ENCODE assay signal across 8 cellular contexts in genomic region chr1:2584822-2585317, GRCh38. TPM values are rescaled to one million over a fixed set of nuclear protein-coding genes. Genes with fewer than 3 reads are reported as not detected.
DNase-seq lines count a peak whose midpoint lies in the region; ATAC-seq and TF ChIP-seq lines count a peak whose summit lies in the region.

No MANE protein-coding gene starts in this region.

- POLR2A ChIA-PET in AG04450 (lab: Yijun Ruan, JAX), result interaction anchor here (0.9 to 1.8 kb wide), 3 partner anchors 29 to 390 kb away, joined by 3 to 6 read pairs (median 4); partner anchors contain the start of genes FAAP20 and TNFRSF14

- H3K9me3 ChIP-seq in AG04450 (ENCODE audit: control insufficient read depth, insufficient read depth, low read length), result no peaks in the 10 kb centered on the region; the same call in 1 of the 2 replicates
- no peaks in the 10 kb centered on the region for H3K9me3 ChIP-seq in Karpas-422 (ENCODE audit: low read length)
- H3K9me3 ChIP-seq in neural cell (ENCODE audit: low read length), result no peaks in the 10 kb centered on the region

- peak overlapping the region; percentile 99 for H3K4me2 ChIP-seq in Karpas-422 (ENCODE audit: low read depth, low read length, poor library complexity, severe bottlenecking)
- no peak overlapping the region for H3K4me2 ChIP-seq in neural cell (ENCODE audit: low read length)

- TF ChIP-seq EP300 in neural cell (conservative IDR thresholded peaks at IDR 0.05; ENCODE audit: poor library complexity, severe bottlenecking), result no peak

- no peaks in the 10 kb centered on the region for H3F3A ChIP-seq in neural cell (ENCODE audit: insufficient read depth, low read length, poor library complexity, severe bottlenecking)

- no peaks in the 10 kb centered on the region for H3K36me3 ChIP-seq in Karpas-422 (ENCODE audit: insufficient read depth, low read length)
- H3K36me3 ChIP-seq in neural cell (ENCODE audit: insufficient read depth, low read length), result no peaks in the 10 kb centered on the region

- H3K27me3 ChIP-seq in AG04450 (ENCODE audit: control insufficient read depth, insufficient read depth, low read length) (no peaks in the 10 kb centered on the region), Karpas-422 (ENCODE audit: low read length) (no peaks in the 10 kb centered on the region), dorsolateral prefrontal cortex (no peaks in the 10 kb centered on the region), neural cell (ENCODE audit: insufficient read depth, low read depth, low read length) (no peaks in the 10 kb centered on the region)

- H3K9me2 ChIP-seq in Karpas-422 (replicated peaks; ENCODE audit: insufficient read depth, low read length) (no peaks in the 10 kb centered on the region), neural cell (ENCODE audit: insufficient read depth, low read length) (no peaks in the 10 kb centered on the region)

- H3K27ac ChIP-seq in AG04450 (ENCODE audit: low read depth, low read length), result peak overlapping the region; percentile 11
- H3K27ac ChIP-seq in Karpas-422 (ENCODE audit: low read length), result peak overlapping the region; percentile 88
- peak overlapping the region; percentile 55 to 99 (median 94) for H3K27ac ChIP-seq in dorsolateral prefrontal cortex
- peak overlapping the region; percentile 80 for H3K27ac ChIP-seq in neural cell (ENCODE audit: low read length)

- H3K79me2 ChIP-seq in Karpas-422 (ENCODE audit: low read length) (no peaks in the 10 kb centered on the region), neural cell (replicated peaks; ENCODE audit: insufficient read depth, low read length) (no peaks in the 10 kb centered on the region)

- CTCF ChIA-PET in AG04450 (lab: Charles Lee), result interaction anchor here (0.6 to 2.0 kb wide), 8 partner anchors 29 to 390 kb away, joined by 3 to 6 read pairs (median 4); partner anchors contain the start of genes FAAP20, PEX10 and TNFRSF14

- TF ChIP-seq RAD21 in neural cell (conservative IDR thresholded peaks at IDR 0.05), result no peak

- H4K20me1 ChIP-seq in Karpas-422 (ENCODE audit: insufficient read depth, low read depth, low read length) (no peaks in the 10 kb centered on the region), neural cell (ENCODE audit: insufficient read depth) (no peaks in the 10 kb centered on the region)

- no peak for TF ChIP-seq CTCF in AG04450 (IDR thresholded peaks at IDR 0.05; ENCODE audit: low read depth, low read length)
- TF ChIP-seq CTCF in dorsolateral prefrontal cortex (IDR thresholded peaks at IDR 0.05 in 54 of 56, conservative IDR thresholded peaks at IDR 0.05 in 2 of 56; ENCODE audit: low read depth in 1 of 56, partially characterized antibody in 56 of 56), result no peak
- TF ChIP-seq CTCF in neural cell (IDR thresholded peaks at IDR 0.05; ENCODE audit: poor library complexity, severe bottlenecking), result no peak

- peak overlapping the region; percentile 96 for H3K9ac ChIP-seq in Karpas-422 (ENCODE audit: low read length)
- peak overlapping the region; percentile 85 for H3K9ac ChIP-seq in neural cell (ENCODE audit: low read length)

- H2AFZ ChIP-seq in Karpas-422 (ENCODE audit: low read length) (no peak overlapping the region), neural cell (ENCODE audit: low read depth, low read length) (no peak overlapping the region)

- peak overlapping the region; percentile 80; the same call in 1 of the 2 replicates for H3K4me3 ChIP-seq in AG04450 (ENCODE audit: low read depth, low read length)
- peak overlapping the region; percentile 92 for H3K4me3 ChIP-seq in Karpas-422 (ENCODE audit: low read length)
- peak overlapping the region; percentile 67 to 95 (median 85) for H3K4me3 ChIP-seq in dorsolateral prefrontal cortex
- peak overlapping the region; percentile 95 for H3K4me3 ChIP-seq in neural cell (ENCODE audit: low read length)

- intact Hi-C loops in dorsolateral prefrontal cortex (cut with DNase I), result loop anchor here (5.0 to 10.0 kb wide), 5 partner anchors 38 to 370 kb away; partner anchors contain the start of genes PANK4 (in 1 of the 2) and PEX10 (in 1 of the 2)

- no peak for DNase-seq in AG04450 (ENCODE audit: low read depth, low spot score)
- peak; percentile 49 for DNase-seq in Karpas-422
- DNase-seq in dorsolateral prefrontal cortex, result no peak
- no peak for DNase-seq in NCI-H510A (lab: John Stamatoyannopoulos, UW)
- DNase-seq in epidermal melanocyte (ENCODE audit: insufficient read length, low spot score), result no peak
- DNase-seq in SIG-M5 (lab: John Stamatoyannopoulos, UW), result no peak

- peaks cover 16% of the 10 kb centered on the region for H3K4me1 ChIP-seq in Karpas-422 (ENCODE audit: low read length)

- ATAC-seq in HG02678 (IDR thresholded peaks at IDR 0.05; ENCODE audit: unreplicated experiment), result no peak

TF ChIP-seq in neural cell, 6 proteins besides CTCF, POLR2A, EP300 and RAD21:
- no peak for TF ChIP-seq REST (IDR thresholded peaks at IDR 0.05; ENCODE audit: borderline replicate concordance)
- no peak for TF ChIP-seq TAF1 (IDR thresholded peaks at IDR 0.05; ENCODE audit: low read depth)
- no peak for TF ChIP-seq SMC3 (conservative IDR thresholded peaks at IDR 0.05; ENCODE audit: poor library complexity)
- no peak for TF ChIP-seq EZH2 (IDR thresholded peaks at IDR 0.05; ENCODE audit: borderline replicate concordance, insufficient read depth, low read length, poor library complexity, severe bottlenecking)
- TF ChIP-seq POLR2AphosphoS5 (IDR thresholded peaks at IDR 0.05), result no peak
- TF ChIP-seq MXI1 (conservative IDR thresholded peaks at IDR 0.05; ENCODE audit: poor library complexity, severe bottlenecking), result no peak

RNA-seq across cellular contexts. Expression of gene PRXL2B, which starts 1.7 kb away (rescaled TPM):
- polyA plus RNA-seq in AG04450 (2011; rRNA removed) (10.2 and 14.3 TPM in 2 replicates), neural cell (29.0 and 35.9 TPM in 2 replicates)
- polyA minus RNA-seq in AG04450 (2011; rRNA and poly(A)+ RNA removed), result 8.3 and 11.3 TPM in 2 replicates
- total RNA-seq in Karpas-422 (2014; rRNA removed; shearing (Covaris generic); ENCODE audit: low replicate concordance), result 0.89 and 0.90 TPM in 2 replicates
- 10 to 100 TPM; 24.0 to 76.4 (median 50.5) TPM for total RNA-seq in dorsolateral prefrontal cortex
- 19.2 and 26.8 TPM in 2 replicates for polyA minus RNA-seq in neural cell

RNA-seq across cellular contexts. Expression of gene TNFRSF14, which starts 28.7 kb away (rescaled TPM):
- polyA plus RNA-seq in AG04450 (2011; rRNA removed) (5.4 and 7.9 TPM in 2 replicates), neural cell (1.1 TPM in 2 replicates)
- polyA minus RNA-seq in AG04450 (2011; rRNA and poly(A)+ RNA removed), result 3.0 and 3.4 TPM in 2 replicates
- total RNA-seq in Karpas-422 (2014; rRNA removed; shearing (Covaris generic); ENCODE audit: low replicate concordance), result 10.3 and 15.6 TPM in 2 replicates
- total RNA-seq in dorsolateral prefrontal cortex, result 10 to 100 TPM; 12.0 to 44.5 (median 23.4) TPM
- polyA minus RNA-seq in neural cell, result not detected in 2 replicates

RNA-seq across cellular contexts. Expression of gene MMEL1, which starts 47.9 kb away (rescaled TPM):
- polyA plus RNA-seq in AG04450 (2011; rRNA removed) (0.10 and 0.21 TPM in 2 replicates), neural cell (5.2 TPM in 1 of 2 replicates, not detected in the other)
- polyA minus RNA-seq in AG04450 (2011; rRNA and poly(A)+ RNA removed), result not detected in 2 replicates
- not detected in 2 replicates for total RNA-seq in Karpas-422 (2014; rRNA removed; shearing (Covaris generic); ENCODE audit: low replicate concordance)
- 1 to 10 TPM in 86 of 120 experiments, under 1 TPM in 29, not detected in 5; 0.18 to 5.4 (median 1.5) TPM for total RNA-seq in dorsolateral prefrontal cortex
- polyA minus RNA-seq in neural cell, result not detected in 2 replicates

RNA-seq across cellular contexts. Expression of gene HES5, which starts 54.8 kb away (rescaled TPM):
- polyA plus RNA-seq in AG04450 (2011; rRNA removed), result not detected in 2 replicates
- polyA minus RNA-seq in AG04450 (2011; rRNA and poly(A)+ RNA removed), result not detected in 2 replicates
- total RNA-seq in Karpas-422 (2014; rRNA removed; shearing (Covaris generic); ENCODE audit: low replicate concordance), result not detected in 2 replicates
- total RNA-seq in dorsolateral prefrontal cortex, result 10 to 100 TPM in 45 of 120 experiments, 1 to 10 TPM in 74, under 1 TPM in 1; 0.56 to 50.1 (median 8.5) TPM
- polyA plus RNA-seq in neural cell, result 0.81 TPM in 1 of 2 replicates, not detected in the other
- 3.2 and 4.3 TPM in 2 replicates for polyA minus RNA-seq in neural cell

RNA-seq across cellular contexts. Expression of gene PANK4, which starts 58.5 kb away (rescaled TPM):
- polyA plus RNA-seq in AG04450 (2011; rRNA removed) (10.9 and 13.4 TPM in 2 replicates), neural cell (37.9 and 43.4 TPM in 2 replicates)
- 20.5 and 32.0 TPM in 2 replicates for polyA minus RNA-seq in AG04450 (2011; rRNA and poly(A)+ RNA removed)
- total RNA-seq in Karpas-422 (2014; rRNA removed; shearing (Covaris generic); ENCODE audit: low replicate concordance), result 25.1 and 25.8 TPM in 2 replicates
- 10 to 100 TPM; 31.4 to 65.2 (median 46.7) TPM for total RNA-seq in dorsolateral prefrontal cortex
- 52.3 and 53.8 TPM in 2 replicates for polyA minus RNA-seq in neural cell

Comparison
In these comparisons a context has a peak if more than half of its experiments do, and no peak if none do; other contexts are left out.
1. H3K27ac ChIP-seq: peak in every context shown above with its lines; median percentile 94 in dorsolateral prefrontal cortex; 88 in Karpas-422; 80 in neural cell; 11 in AG04450.
2. RNA of gene PRXL2B, which starts 1.7 kb away (total RNA-seq): 24.0 to 76.4 TPM in dorsolateral prefrontal cortex; 0.89 to 0.90 TPM in Karpas-422; every median in the first group is over 10 times any median in the second.
3. Peak in every context shown above with its lines, with median percentiles within 50 percentile points of each other: H3K4me3 ChIP-seq.